In the genomic region with DNA sequence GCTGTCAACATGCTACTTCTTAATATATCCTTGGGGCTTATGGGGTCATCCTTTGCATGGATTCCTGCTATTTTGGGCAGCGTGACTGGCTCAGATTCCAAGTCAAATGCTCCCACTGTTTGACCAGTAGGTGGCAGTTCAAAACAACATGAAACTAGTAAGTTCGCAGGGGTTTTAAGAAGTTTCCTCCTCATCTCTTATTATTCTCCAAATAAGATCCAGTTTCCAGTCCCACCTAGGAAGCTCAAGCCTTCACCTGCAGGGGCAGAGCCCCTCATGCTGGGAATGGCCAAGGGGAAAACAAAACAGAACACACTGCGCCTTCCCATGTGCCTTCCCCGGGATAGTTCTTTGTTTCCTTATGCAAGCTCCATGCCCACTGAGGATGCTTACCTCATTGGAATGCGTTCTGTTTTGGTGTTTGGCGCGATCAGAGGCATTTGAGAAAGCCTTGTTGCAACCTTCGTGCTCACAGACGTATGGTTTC, we compare ENCODE assay signal across 9 cellular contexts.
DNase-seq lines count a peak whose midpoint lies in the region; ATAC-seq, FAIRE-seq and TF ChIP-seq lines count a peak whose summit lies in the region.
"Had no signal": no experiment of that assay in that cellular context is flagged by ENCODE, and none has a peak within 500 bp of the region (broad histone marks: within the 10 kb centered on the region; RNA-seq: fewer than 3 reads in every experiment).

No MANE protein-coding gene starts in this region.

- no TSS peak for BruUV-seq in A673 (replicated peaks; lab: Mats Ljungman, UMichigan)

- intact Hi-C loops in A673 (cut with micrococcal nuclease; ENCODE audit: unreplicated experiment) (loop anchor here (2.0 to 5.0 kb wide), 3 partner anchors 34 to 855 kb away; no protein-coding TSS in a partner anchor), pancreas (cut with DNase I) (no loop called here)

- H3K36me3 ChIP-seq in A673 (ENCODE audit: insufficient read depth, low read length, poor library complexity, severe bottlenecking) (peaks cover 25% of the 10 kb centered on the region), pancreas (no peaks in the 10 kb centered on the region)

- no peaks in the 10 kb centered on the region for H3K36me3 Mint-ChIP-seq in activated naive CD8-positive, alpha-beta T cell treated with anti-CD3 and anti-CD28 coated beads for 36 hours

- H3K27me3 Mint-ChIP-seq in activated naive CD8-positive, alpha-beta T cell treated with anti-CD3 and anti-CD28 coated beads for 36 hours: peaks cover 24% of the 10 kb centered on the region

- peak; percentile 73 for DNase-seq in A673 (ENCODE audit: low spot score)
- DNase-seq in H4 (ENCODE audit: low spot score): peak; percentile 75
- DNase-seq in SHP77 treated with DMSO at 0.1 percent for 48 hours (lab: John Stamatoyannopoulos, UW): peak; percentile 30
- DNase-seq in fibroblast of the conjunctiva (ENCODE audit: low read depth): peak; percentile 62
- peak in 1 of 6 donors; percentile 14 for DNase-seq in pancreas
- no peak for DNase-seq in NCI-H524 treated with DMSO at 0.1 percent for 48 hours (lab: John Stamatoyannopoulos, UW)
- DNase-seq in activated naive CD8-positive, alpha-beta T cell treated with anti-CD3 and anti-CD28 coated beads for 36 hours: no peak

- no peak for FAIRE-seq in pancreas (lab: Jason Lieb, UNC)
- FAIRE-seq: colon had no signal

- WGBS in pancreas, 2 donors: 31 to 35% methylated on average over 9 of the region's 9 CpGs

- H3K27ac ChIP-seq in A673 (ENCODE audit: low read depth, low read length, poor library complexity, severe bottlenecking) (no peak overlapping the region), pancreas (no peak overlapping the region)

- POLR2A ChIA-PET in A673 (lab: Charles Lee; ENCODE audit: low non-redundant PET): no interaction called here

- H3K4me1 ChIP-seq in A673 (ENCODE audit: insufficient read depth, low read length, poor library complexity, severe bottlenecking) (peaks cover 52% of the 10 kb centered on the region), pancreas (peaks cover 0 to 4% (median 0%) of the 10 kb centered on the region in 3 donors)

- CTCF ChIA-PET in A673 (lab: Charles Lee): interaction anchor here (0.6 to 1.7 kb wide), 6 partner anchors 34 to 899 kb away, joined by 3 to 7 read pairs (median 4); no protein-coding TSS in a partner anchor

- H3K27me3 ChIP-seq in A673 (replicated peaks; ENCODE audit: insufficient read depth, low read depth, low read length, poor library complexity) (no peaks in the 10 kb centered on the region), pancreas (no peaks in the 10 kb centered on the region)

- H3K4me1 Mint-ChIP-seq in activated naive CD8-positive, alpha-beta T cell treated with anti-CD3 and anti-CD28 coated beads for 36 hours: peaks cover 3% of the 10 kb centered on the region

- H3K4me3 ChIP-seq in A673 (ENCODE audit: low read depth, low read length, poor library complexity, severe bottlenecking) (no peak overlapping the region), pancreas (no peak overlapping the region)

- H3K27ac Mint-ChIP-seq in activated naive CD8-positive, alpha-beta T cell treated with anti-CD3 and anti-CD28 coated beads for 36 hours: no peak overlapping the region

- H3K9me3 Mint-ChIP-seq in activated naive CD8-positive, alpha-beta T cell treated with anti-CD3 and anti-CD28 coated beads for 36 hours: no peaks in the 10 kb centered on the region

- ATAC-seq in pancreas (peak in 3 of 4 donors; percentile 63 to 70 (median 64)), GM18505 (IDR thresholded peaks at IDR 0.05; ENCODE audit: unreplicated experiment) (no peak)

- no peaks in the 10 kb centered on the region for H3K9me3 ChIP-seq in A673 (ENCODE audit: low read depth, low read length, poor library complexity, severe bottlenecking)
- H3K9me3 ChIP-seq in pancreas: no peaks in the 10 kb centered on the region

- no peak for TF ChIP-seq POLR2A in GM18505 (IDR thresholded peaks at IDR 0.05; ENCODE audit: borderline replicate concordance, extremely low read depth, insufficient read depth, insufficient read length)

- no peak overlapping the region for H3K4me3 Mint-ChIP-seq in activated naive CD8-positive, alpha-beta T cell treated with anti-CD3 and anti-CD28 coated beads for 36 hours

- TF ChIP-seq CTCF in A673 (conservative IDR thresholded peaks at IDR 0.05; ENCODE audit: low read depth, low read length) (peak; percentile 80), pancreas (IDR thresholded peaks at IDR 0.05) (peak; percentile 25 to 54 (median 46))

Comparison
In these comparisons a context has a peak if more than half of its experiments do, and no peak if none do; other contexts are left out.
1. DNase-seq: peak in A673 (single experiment), H4 (single experiment), SHP77 treated with DMSO at 0.1 percent for 48 hours (single experiment) and fibroblast of the conjunctiva (single experiment); none in NCI-H524 treated with DMSO at 0.1 percent for 48 hours (single experiment) and activated naive CD8-positive, alpha-beta T cell treated with anti-CD3 and anti-CD28 coated beads for 36 hours (single experiment).